17 cellular contexts compared by ENCODE assay signal in the genomic region with DNA sequence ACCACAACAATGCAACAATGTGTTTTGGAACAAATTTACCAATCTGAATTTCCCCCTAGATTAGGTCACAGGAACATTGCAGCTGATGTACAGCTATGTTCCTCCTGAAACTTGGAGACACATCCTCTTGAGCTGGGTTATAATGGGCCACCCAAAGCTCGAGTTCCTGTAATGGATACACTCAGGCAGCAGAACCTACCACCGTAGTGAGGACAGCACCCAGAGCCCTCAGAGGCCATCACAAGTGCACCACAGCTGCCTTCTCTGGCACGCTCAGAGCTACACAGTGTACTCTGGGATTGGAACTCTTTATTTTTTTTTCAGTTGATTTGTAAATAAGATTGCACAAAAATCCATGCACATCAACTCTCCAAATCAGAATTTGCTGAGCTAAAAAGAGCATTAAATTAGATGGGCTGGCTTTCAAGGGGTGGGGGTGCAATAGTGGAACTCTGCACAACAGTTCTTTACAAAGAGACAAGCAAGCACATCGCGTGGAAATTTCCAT. TPM values are rescaled to one million over a fixed set of nuclear protein-coding genes. Genes with fewer than 3 reads are reported as not detected.
DNase-seq lines count a peak whose midpoint lies in the region; ATAC-seq, FAIRE-seq and TF ChIP-seq lines count a peak whose summit lies in the region.
"Had no signal": no experiment of that assay in that cellular context is flagged by ENCODE, and none has a peak within 500 bp of the region (broad histone marks: within the 10 kb centered on the region; RNA-seq: fewer than 3 reads in every experiment).

No MANE protein-coding gene starts in this region.

- no peak overlapping the region for H3K4me2 ChIP-seq in astrocyte (ENCODE audit: low read length)

- no peaks in the 10 kb centered on the region for H3K27me3 Mint-ChIP-seq in astrocyte (ENCODE audit: low read depth, unreplicated experiment)

- no peak for FAIRE-seq in astrocyte (lab: Jason Lieb, UNC)

- H3K4me3 ChIP-seq in ACC112 (ENCODE audit: low read depth, low read length) (no peak overlapping the region), astrocyte (ENCODE audit: insufficient read depth, low read depth, low read length) (no peak overlapping the region)
- H3K4me3 ChIP-seq in effector memory CD4-positive, alpha-beta T cell (ENCODE audit: insufficient read depth, low read depth, low read length, poor library complexity, severe bottlenecking): no peak overlapping the region
- H3K4me3 ChIP-seq: cardiac muscle cell, HAP-1 had no signal

- peaks cover 4% of the 10 kb centered on the region for H3K36me3 Mint-ChIP-seq in astrocyte (ENCODE audit: low read depth, unreplicated experiment)

- H3K9me3 ChIP-seq in astrocyte (ENCODE audit: insufficient read depth, low read depth, low read length): no peaks in the 10 kb centered on the region
- H3K9me3 ChIP-seq in effector memory CD4-positive, alpha-beta T cell (ENCODE audit: control insufficient read depth, low read length): no peaks in the 10 kb centered on the region
- H3K9me3 ChIP-seq: HAP-1 had no signal

- H3K9ac ChIP-seq in astrocyte (ENCODE audit: low read length): no peak overlapping the region
- H3K9ac ChIP-seq: parathyroid adenoma had no signal

- peaks cover 35% of the 10 kb centered on the region for H3K4me1 Mint-ChIP-seq in astrocyte (ENCODE audit: low read depth, unreplicated experiment)

- intact Hi-C loops in left cardiac atrium (cut with DNase I): loop anchor here in 1 of 2 donors (10.0 kb wide), 1 partner anchor 59 kb away; no protein-coding TSS in a partner anchor

- DNase-seq in astrocyte (ENCODE audit: low read depth) (no peak), left cardiac atrium (no peak), retina (peak; percentile 87), SIG-M5 (lab: John Stamatoyannopoulos, UW) (no peak)
- no peak for DNase-seq in effector memory CD4-positive, alpha-beta T cell
- DNase-seq: activated CD4-positive, alpha-beta T cell treated with anti-CD3 and anti-CD28 coated beads, Interleukin-2, amount 10 ng/mL, durations not matched to agents 7 days and 5 days; activated effector memory CD4-positive, alpha-beta T cell treated with anti-CD3 and anti-CD28 coated beads, Interleukin-2, amount 50 U/mL, for 16 hours; DMS53; NCI-H2029 treated with DMSO at 0.1 percent for 48 hours; NK-92 treated with Interleukin-12 subunit alpha and Interleukin-12 subunit beta, amount 100 ng/mL, for 24 hours had no signal

- no peak for TF ChIP-seq CTCF in astrocyte (IDR thresholded peaks at IDR 0.05; ENCODE audit: insufficient read depth, low read depth, low read length)

- no peaks in the 10 kb centered on the region for H3K9me3 Mint-ChIP-seq in astrocyte (ENCODE audit: unreplicated experiment)
- H3K9me3 Mint-ChIP-seq: activated CD4-positive, alpha-beta T cell treated with anti-CD3 and anti-CD28 coated beads, Interleukin-2, amount 10 ng/mL, durations not matched to agents 7 days and 5 days had no signal

- ATAC-seq in left cardiac atrium (peak; percentile 18 to 28), GM21423 (IDR thresholded peaks at IDR 0.05; ENCODE audit: unreplicated experiment) (no peak), GM18858 (IDR thresholded peaks at IDR 0.05; ENCODE audit: unreplicated experiment) (no peak)

- H3K27me3 ChIP-seq in ACC112 (ENCODE audit: insufficient read depth, low read length) (no peaks in the 10 kb centered on the region), astrocyte (ENCODE audit: insufficient read depth, low read length) (no peaks in the 10 kb centered on the region)
- H3K27me3 ChIP-seq in effector memory CD4-positive, alpha-beta T cell (replicated peaks; ENCODE audit: control insufficient read depth, insufficient read depth, low read length, poor library complexity, severe bottlenecking): no peaks in the 10 kb centered on the region
- H3K27me3 ChIP-seq: cardiac muscle cell had no signal

- H3K4me1 ChIP-seq in ACC112 (ENCODE audit: control insufficient read depth, insufficient read depth, low read length, unreplicated experiment) (peaks cover 66% of the 10 kb centered on the region), astrocyte (ENCODE audit: insufficient read depth, low read length) (peaks cover 32% of the 10 kb centered on the region)
- H3K4me1 ChIP-seq in effector memory CD4-positive, alpha-beta T cell (ENCODE audit: control insufficient read depth, insufficient read depth, low read length, poor library complexity, severe bottlenecking): no peaks in the 10 kb centered on the region
- H3K4me1 ChIP-seq: HAP-1, parathyroid adenoma had no signal

- H3K4me3 Mint-ChIP-seq in astrocyte (ENCODE audit: unreplicated experiment): no peak overlapping the region
- H3K4me3 Mint-ChIP-seq: activated CD4-positive, alpha-beta T cell treated with anti-CD3 and anti-CD28 coated beads, Interleukin-2, amount 10 ng/mL, durations not matched to agents 7 days and 5 days had no signal

- H3K79me2 ChIP-seq in ACC112 (ENCODE audit: control insufficient read depth, insufficient read depth, low read length, unreplicated experiment) (peaks cover 75% of the 10 kb centered on the region), astrocyte (ENCODE audit: insufficient read depth, low read length) (peaks cover 73% of the 10 kb centered on the region)
- H3K79me2 ChIP-seq: parathyroid adenoma had no signal

- 0 out of 2 replicates have a peak, but pooled peaks cover under 1% of the 10 kb centered on the region for H3K36me3 ChIP-seq in ACC112 (ENCODE audit: insufficient read depth, low read length)
- H3K36me3 ChIP-seq in astrocyte (ENCODE audit: insufficient read depth, low read length): peaks cover 2% of the 10 kb centered on the region
- H3K36me3 ChIP-seq in effector memory CD4-positive, alpha-beta T cell (ENCODE audit: control insufficient read depth, insufficient read depth, low read length): no peaks in the 10 kb centered on the region
- H3K36me3 ChIP-seq: cardiac muscle cell, HAP-1 had no signal

- H3K27ac ChIP-seq in ACC112 (ENCODE audit: low read depth, low read length) (peak overlapping the region; percentile 97), astrocyte (ENCODE audit: low read depth, low read length) (peak overlapping the region; percentile 97)
- H3K27ac ChIP-seq in effector memory CD4-positive, alpha-beta T cell (ENCODE audit: insufficient read depth, low read length, poor library complexity, severe bottlenecking): no peak overlapping the region
- H3K27ac ChIP-seq: cardiac muscle cell, parathyroid adenoma had no signal

- H4K20me1 ChIP-seq in astrocyte (ENCODE audit: insufficient read depth, low read length): no peaks in the 10 kb centered on the region

- H2AFZ ChIP-seq in ACC112 (ENCODE audit: low read length, unreplicated experiment) (no peak overlapping the region), astrocyte (ENCODE audit: low read depth, low read length) (no peak overlapping the region)
- H2AFZ ChIP-seq: parathyroid adenoma had no signal

- no peak overlapping the region for H3K27ac Mint-ChIP-seq in astrocyte (ENCODE audit: unreplicated experiment)
- H3K27ac Mint-ChIP-seq: activated CD4-positive, alpha-beta T cell treated with anti-CD3 and anti-CD28 coated beads, Interleukin-2, amount 10 ng/mL, durations not matched to agents 7 days and 5 days had no signal

RNA-seq across cellular contexts. Expression of a gene that starts 56.7 kb away (rescaled TPM):
- total RNA-seq in astrocyte: 22.0 and 27.3 TPM in 2 replicates
- total RNA-seq in left cardiac atrium: 10 to 100 TPM; 23.3 to 26.6 TPM
- total RNA-seq: activated CD4-positive, alpha-beta T cell treated with anti-CD3 and anti-CD28 coated beads, Interleukin-2, amount 10 ng/mL, durations not matched to agents 7 days and 5 days; T-helper 1 cell treated with Interleukin-12 subunit alpha and Interleukin-12 subunit beta and Interleukin-4 antibody, amounts not matched to agents 30 ng/mL and 1 ng/mL, for 36 hours had no signal

Comparison
In these comparisons a context has a peak if more than half of its experiments do, and no peak if none do; other contexts are left out.
1. ATAC-seq: peak in left cardiac atrium (2 of 2); none in GM21423 (single experiment) and GM18858 (single experiment).